Comparison of ENCODE assay signal across 8 cellular contexts in genomic region chr10:14838582-14839304, GRCh38. TPM values are rescaled to one million over a fixed set of nuclear protein-coding genes. Genes with fewer than 3 reads are reported as not detected.
A peak's percentile ranks its signal among the peaks of the same experiment; 100 is the strongest.
DNase-seq lines count a peak whose midpoint lies in the region; ATAC-seq, FAIRE-seq and TF ChIP-seq lines count a peak whose summit lies in the region.

No MANE protein-coding gene starts in this region.

- H3K9me3 Mint-ChIP-seq in CD4-positive, alpha-beta memory T cell: no peaks in the 10 kb centered on the region
- no peaks in the 10 kb centered on the region for H3K9me3 Mint-ChIP-seq in activated naive CD4-positive, alpha-beta T cell treated with anti-CD3 and anti-CD28 coated beads, Interleukin-2, amount 50 U/mL, for 24 hours

- H3K4me3 Mint-ChIP-seq in CD4-positive, alpha-beta memory T cell: peak overlapping the region; percentile 89 to 97 (median 94)
- H3K4me3 Mint-ChIP-seq in activated naive CD4-positive, alpha-beta T cell treated with anti-CD3 and anti-CD28 coated beads, Interleukin-2, amount 50 U/mL, for 24 hours: peak overlapping the region; percentile 93

- TF ChIP-seq CTCF in heart right ventricle (IDR thresholded peaks at IDR 0.05) (no peak), D721Med (IDR thresholded peaks at IDR 0.05; ENCODE audit: insufficient read depth, missing control alignments) (no peak)

- H3K36me3 ChIP-seq in CD4-positive, alpha-beta memory T cell (ENCODE audit: insufficient read depth, low read length): peaks cover 24% of the 10 kb centered on the region
- H3K36me3 ChIP-seq in NT2/D1 (ENCODE audit: insufficient read depth, insufficient read length, low read length) (peaks cover 42% of the 10 kb centered on the region), heart right ventricle (peaks cover 0 to 46% (median 19%) of the 10 kb centered on the region in 9 donors)

- intact Hi-C loops in CD4-positive, alpha-beta memory T cell (cut with micrococcal nuclease): loop anchor here (1.0 to 5.0 kb wide), 11 partner anchors 40 to 651 kb away; partner anchors contain the start of genes DCLRE1C, MEIG1, NMT2 and RPP38
- intact Hi-C loops in heart right ventricle (cut with DNase I): loop anchor here in 8 of 10 donors (2.0 to 10.0 kb wide), 4 partner anchors 39 to 256 kb away; partner anchors contain the start of genes SUV39H2 (in 8 of the 8) and RPP38 (in 1 of the 8)
- intact Hi-C loops in posterior vena cava (cut with DNase I): no loop called here

- peaks cover 14 to 33% (median 26%) of the 10 kb centered on the region in 4 donors for H3K4me1 Mint-ChIP-seq in CD4-positive, alpha-beta memory T cell
- peaks cover 25% of the 10 kb centered on the region for H3K4me1 Mint-ChIP-seq in activated naive CD4-positive, alpha-beta T cell treated with anti-CD3 and anti-CD28 coated beads, Interleukin-2, amount 50 U/mL, for 24 hours

- no peaks in the 10 kb centered on the region for H3K27me3 ChIP-seq in CD4-positive, alpha-beta memory T cell (ENCODE audit: insufficient read depth, low read length)
- H3K27me3 ChIP-seq in NT2/D1 (ENCODE audit: insufficient read depth, insufficient read length) (no peaks in the 10 kb centered on the region), heart right ventricle (no peaks in the 10 kb centered on the region)

- POLR2A ChIA-PET in CD4-positive, alpha-beta memory T cell (lab: Charles Lee; ENCODE audit: partially characterized antibody): interaction anchor here (0.6 to 3.1 kb wide), 36 partner anchors 9 to 654 kb away, joined by 3 to 56 read pairs (median 5); partner anchors contain the start of genes DCLRE1C, MEIG1, NMT2 and SUV39H2

- CTCF ChIA-PET in CD4-positive, alpha-beta memory T cell (lab: Charles Lee; ENCODE audit: partially characterized antibody): interaction anchor here (1.0 to 4.4 kb wide), 12 partner anchors 10 to 424 kb away, joined by 3 to 20 read pairs (median 4); partner anchors contain the start of genes MEIG1 and SUV39H2

- H3K9ac ChIP-seq in NT2/D1 (ENCODE audit: insufficient read length, low read depth): peak overlapping the region; percentile 98

- H3K27ac Mint-ChIP-seq in CD4-positive, alpha-beta memory T cell: peak overlapping the region; percentile 86 to 99 (median 98)
- peak overlapping the region; percentile 95 for H3K27ac Mint-ChIP-seq in activated naive CD4-positive, alpha-beta T cell treated with anti-CD3 and anti-CD28 coated beads, Interleukin-2, amount 50 U/mL, for 24 hours

- H3K4me3 ChIP-seq in CD4-positive, alpha-beta memory T cell (ENCODE audit: low read length in 2 of 2): peak overlapping the region; percentile 68 to 79
- H3K4me3 ChIP-seq in NT2/D1 (ENCODE audit: insufficient read length, low read depth): peak overlapping the region; percentile 98
- H3K4me3 ChIP-seq in heart right ventricle: peak overlapping the region; percentile 80 to 99 (median 92)

- WGBS in heart right ventricle, 2 donors: 0 to 1% methylated on average over 60 of the region's 60 CpGs

- peak; percentile 15 for ATAC-seq in GM21825 (IDR thresholded peaks at IDR 0.05; ENCODE audit: unreplicated experiment)
- ATAC-seq in heart right ventricle: peak in 4 of 8 donors; percentile 0 to 25 (median 2)

- H3K9me3 ChIP-seq in CD4-positive, alpha-beta memory T cell (ENCODE audit: control insufficient read depth in 1 of 2, low read length in 2 of 2): no peaks in the 10 kb centered on the region
- H3K9me3 ChIP-seq in NT2/D1 (ENCODE audit: insufficient read depth, low read length) (no peaks in the 10 kb centered on the region), heart right ventricle (no peaks in the 10 kb centered on the region)

- peaks cover 26% of the 10 kb centered on the region for H3K4me1 ChIP-seq in CD4-positive, alpha-beta memory T cell (ENCODE audit: insufficient read depth, low read length)
- H3K4me1 ChIP-seq in NT2/D1 (ENCODE audit: insufficient read depth, insufficient read length) (no peaks in the 10 kb centered on the region), heart right ventricle (peaks cover 0 to 28% (median 24%) of the 10 kb centered on the region in 9 donors)

- H3K27me3 Mint-ChIP-seq in CD4-positive, alpha-beta memory T cell: no peaks in the 10 kb centered on the region
- H3K27me3 Mint-ChIP-seq in activated naive CD4-positive, alpha-beta T cell treated with anti-CD3 and anti-CD28 coated beads, Interleukin-2, amount 50 U/mL, for 24 hours: no peaks in the 10 kb centered on the region

- H3K27ac ChIP-seq in CD4-positive, alpha-beta memory T cell (ENCODE audit: low read depth, low read length): peak overlapping the region; percentile 91
- H3K27ac ChIP-seq in heart right ventricle: peak overlapping the region; percentile 80 to 99 (median 96)

- H3K36me3 Mint-ChIP-seq in CD4-positive, alpha-beta memory T cell: peaks cover 12 to 49% of the 10 kb centered on the region in 2 donors
- peaks cover 9% of the 10 kb centered on the region for H3K36me3 Mint-ChIP-seq in activated naive CD4-positive, alpha-beta T cell treated with anti-CD3 and anti-CD28 coated beads, Interleukin-2, amount 50 U/mL, for 24 hours

- peak; percentile 10 to 52 (median 18) for DNase-seq in CD4-positive, alpha-beta memory T cell
- DNase-seq in NT2/D1 (ENCODE audit: low read depth, low spot score) (no peak), heart right ventricle (peak; percentile 15 to 39), posterior vena cava (ENCODE audit: low spot score) (peak; percentile 86), D721Med (ENCODE audit: insufficient read length, low spot score) (no peak), SKM-1 (lab: John Stamatoyannopoulos, UW; ENCODE audit: unreplicated experiment) (no peak)

- FAIRE-seq in D721Med (lab: Jason Lieb, UNC): no peak

RNA-seq across cellular contexts. Expression of gene HSPA14, which starts 0.6 kb away (rescaled TPM):
- 10 to 100 TPM; 16.0 to 17.7 TPM for total RNA-seq in CD4-positive, alpha-beta memory T cell
- polyA plus RNA-seq in CD4-positive, alpha-beta memory T cell: 10 to 100 TPM; 17.4 to 18.7 TPM
- 1 to 10 TPM; 7.1 to 9.7 (median 8.2) TPM for total RNA-seq in heart right ventricle
- polyA plus RNA-seq in heart right ventricle: 10 to 100 TPM in 1 of 2 donors, 1 to 10 TPM in 1; 8.8 to 11.6 TPM
- total RNA-seq in posterior vena cava: 10 to 100 TPM in 1 of 2 donors, 1 to 10 TPM in 1; 9.9 to 13.9 TPM

RNA-seq across cellular contexts. Expression of gene MSANTD7, which starts 0.6 kb away (rescaled TPM):
- total RNA-seq in CD4-positive, alpha-beta memory T cell: 10 to 100 TPM; 16.2 to 17.0 TPM
- polyA plus RNA-seq in CD4-positive, alpha-beta memory T cell: 1 to 10 TPM; 6.5 to 8.3 TPM
- total RNA-seq in heart right ventricle (1 to 10 TPM; 3.8 to 6.1 (median 5.6) TPM), posterior vena cava (1 to 10 TPM; 5.9 to 8.8 TPM)
- 1 to 10 TPM; 1.6 to 3.0 TPM for polyA plus RNA-seq in heart right ventricle

RNA-seq across cellular contexts. Expression of gene CDNF, which starts 0.9 kb away (rescaled TPM):
- 1 to 10 TPM; 1.7 to 2.5 TPM for total RNA-seq in CD4-positive, alpha-beta memory T cell
- polyA plus RNA-seq in CD4-positive, alpha-beta memory T cell: 1 to 10 TPM in 1 of 2 donors, under 1 TPM in 1; 0.94 to 1.8 TPM
- total RNA-seq in heart right ventricle (1 to 10 TPM; 2.5 to 6.3 (median 4.3) TPM), posterior vena cava (1 to 10 TPM in 1 of 2 donors, under 1 TPM in 1; 0.95 to 1.8 TPM)
- 1 to 10 TPM in 1 of 2 donors, under 1 TPM in 1; 0.74 to 2.6 TPM for polyA plus RNA-seq in heart right ventricle

RNA-seq across cellular contexts. Expression of gene SUV39H2, which starts 39.9 kb away (rescaled TPM):
- total RNA-seq in CD4-positive, alpha-beta memory T cell: 1 to 10 TPM; 5.0 to 5.7 TPM
- polyA plus RNA-seq in CD4-positive, alpha-beta memory T cell: 1 to 10 TPM; 4.4 to 6.1 TPM
- 1 to 10 TPM; 4.3 to 9.1 (median 7.4) TPM for total RNA-seq in heart right ventricle
- 1 to 10 TPM; 1.1 to 2.6 TPM for polyA plus RNA-seq in heart right ventricle
- total RNA-seq in posterior vena cava: 1 to 10 TPM; 7.5 to 9.3 TPM

Comparison
In these comparisons a context has a peak if more than half of its experiments do, and no peak if none do; other contexts are left out.
1. DNase-seq: peak in CD4-positive, alpha-beta memory T cell (5 of 5), heart right ventricle (2 of 2) and posterior vena cava (single experiment); none in NT2/D1 (single experiment), D721Med (single experiment) and SKM-1 (single experiment).
2. intact Hi-C loops: an anchor here in CD4-positive, alpha-beta memory T cell (1.0 to 5.0 kb wide) and heart right ventricle (2.0 to 10.0 kb wide); none called in posterior vena cava.
3. Peak in every context shown above with its lines, with median percentiles within 50 percentile points of each other: H3K4me3 ChIP-seq.